Comparison of ENCODE assay signal across 33 cellular contexts in the genomic region with DNA sequence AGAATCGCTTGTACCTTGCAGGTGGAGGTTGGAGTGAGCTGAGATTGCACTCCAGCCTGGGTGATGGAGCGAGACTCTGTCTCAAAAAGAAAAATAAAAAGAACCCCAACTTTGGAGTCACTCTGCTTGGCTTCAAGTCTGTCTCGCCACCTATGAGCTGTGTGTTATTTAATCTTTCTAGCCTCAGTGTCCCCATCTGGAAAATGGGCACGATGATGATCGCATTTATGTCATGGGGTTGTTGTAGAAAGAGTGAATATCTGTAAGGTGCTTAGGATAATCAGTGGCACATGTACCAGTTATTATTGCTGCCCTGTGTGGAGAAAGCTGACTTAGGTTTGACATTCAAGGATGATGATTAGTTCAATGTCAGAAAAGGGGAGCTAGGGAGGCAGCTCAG.
"Had no signal": no experiment of that assay in that cellular context is flagged by ENCODE, and none has a peak within 500 bp of the region (broad histone marks: within the 10 kb centered on the region; RNA-seq: fewer than 3 reads in every experiment).

No MANE protein-coding gene starts in this region.

- ATAC-seq: activated naive CD4-positive, alpha-beta T cell treated with anti-CD3 and anti-CD28 coated beads, Interleukin-2, amount 50 U/mL, for 72 hours; activated naive CD8-positive, alpha-beta T cell treated with anti-CD3 and anti-CD28 coated beads, Interleukin-2, amount 50 U/mL, for 24 hours; activated T-cell treated with anti-CD3 and anti-CD28 coated beads, Interleukin-2, amount 50 U/mL, for 4 hours; activated T-cell treated with anti-CD3 and anti-CD28 coated beads, Interleukin-2, amount 50 U/mL, for 72 hours; activated T-helper 17 cell treated with anti-CD3 and anti-CD28 coated beads, Interleukin-2, amount 50 U/mL, for 72 hours; body of pancreas had no signal

- H3K36me3 ChIP-seq: adrenal gland, ascending aorta, brain microvascular endothelial cell, breast epithelium, cardiac muscle cell had no signal

- H3K27me3 ChIP-seq: adrenal gland, ascending aorta, body of pancreas, brain microvascular endothelial cell, breast epithelium, cardiac muscle cell had no signal

- H3K4me1 ChIP-seq: adrenal gland, ascending aorta, body of pancreas, breast epithelium had no signal

- H3K4me3 ChIP-seq: adrenal gland, ascending aorta, body of pancreas, breast epithelium, cardiac muscle cell had no signal

- H3K27ac ChIP-seq: adrenal gland, ascending aorta, body of pancreas, brain microvascular endothelial cell, breast epithelium, cardiac muscle cell had no signal

- H3K9me3 ChIP-seq: adrenal gland, ascending aorta, body of pancreas, breast epithelium had no signal

- FAIRE-seq: astrocyte, bronchial epithelial cell had no signal

- DNase-seq: activated effector memory CD4-positive, alpha-beta T cell treated with anti-CD3 and anti-CD28 coated beads, Interleukin-2, amount 50 U/mL, for 16 hours; activated effector memory CD4-positive, alpha-beta T cell treated with Interleukin-2 at 50 U/mL for 16 hours; activated gamma-delta T cell; activated gamma-delta T cell treated with Interleukin-2 at 50 U/mL for 16 hours; activated naive CD4-positive, alpha-beta T cell; activated naive CD4-positive, alpha-beta T cell treated with anti-CD3 and anti-CD28 coated beads for 36 hours; activated naive CD4-positive, alpha-beta T cell treated with anti-CD3 and anti-CD28 coated beads, Interleukin-2, amount 10 ng/mL, durations not matched to agents 7 days and 5 days; activated naive CD4-positive, alpha-beta T cell treated with anti-CD3 and anti-CD28 coated beads, Interleukin-2, amount 50 U/mL, for 16 hours; activated naive CD4-positive, alpha-beta T cell treated with Interleukin-2 at 50 U/mL for 16 hours; activated naive CD8-positive, alpha-beta T cell treated with anti-CD3 and anti-CD28 coated beads for 36 hours; activated naive CD8-positive, alpha-beta T cell treated with anti-CD3 and anti-CD28 coated beads, Interleukin-2, amount 10 ng/mL, durations not matched to agents 7 days and 5 days; activated naive CD8-positive, alpha-beta T cell treated with anti-CD3 and anti-CD28 coated beads, Interleukin-2, amount 50 U/mL, for 24 hours; activated T-cell treated with anti-CD3 and anti-CD28 coated beads, Interleukin-2, amount 50 U/mL, for 24 hours; activated T-cell treated with anti-CD3 and anti-CD28 coated beads, Interleukin-2, amount 50 U/mL, for 4 hours; activated T-cell treated with anti-CD3 and anti-CD28 coated beads, Interleukin-2, amount 50 U/mL, for 48 hours; activated T-cell treated with anti-CD3 and anti-CD28 coated beads, Interleukin-2, amount 50 U/mL, for 72 hours; adrenal gland; amniotic stem cell; amygdala; anterior cingulate cortex; aorta; body of pancreas; brain microvascular endothelial cell; caudate nucleus; central memory CD4-positive, alpha-beta T cell; cerebellar nuclear complex had no signal
